15 cellular contexts compared by ENCODE assay signal in the genomic region with DNA sequence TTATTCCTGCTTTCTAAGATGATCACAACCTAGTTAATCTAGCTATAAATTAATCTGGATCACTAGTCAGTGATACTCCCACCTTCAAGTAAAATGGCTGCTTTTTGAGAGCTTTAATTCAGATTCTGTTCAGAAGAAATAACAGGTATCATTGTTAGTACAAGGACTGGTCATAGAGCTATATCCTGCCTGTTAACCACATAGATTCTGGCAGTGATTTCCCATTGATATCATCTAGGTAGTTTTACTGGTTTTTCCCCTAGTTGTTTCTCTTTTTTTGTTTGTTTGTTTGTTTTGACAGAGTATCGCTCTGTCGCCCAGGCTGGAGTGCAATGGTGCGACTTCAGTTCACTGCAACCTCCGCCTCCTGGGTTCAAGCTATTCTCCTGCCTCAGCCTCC.
"Had no signal": no experiment of that assay in that cellular context is flagged by ENCODE, and none has a peak within 500 bp of the region (broad histone marks: within the 10 kb centered on the region; RNA-seq: fewer than 3 reads in every experiment).

No MANE protein-coding gene starts in this region.

- ATAC-seq: naive thymus-derived CD8-positive, alpha-beta T cell; SK-N-SH treated with all-trans-retinoic acid at 6 μM for 48 hours had no signal

- H3K36me3 Mint-ChIP-seq: naive thymus-derived CD8-positive, alpha-beta T cell had no signal

- H3K27me3 Mint-ChIP-seq: naive thymus-derived CD8-positive, alpha-beta T cell had no signal

- H3K9me3 Mint-ChIP-seq: naive thymus-derived CD8-positive, alpha-beta T cell had no signal

- DNase-seq: activated naive CD4-positive, alpha-beta T cell; amniotic stem cell; dermis blood vessel endothelial cell; effector memory CD4-positive, alpha-beta T cell; esophagus squamous epithelium; mesendoderm; naive thymus-derived CD8-positive, alpha-beta T cell; stimulated activated CD4-positive, alpha-beta T cell treated with anti-CD3 and anti-CD28 coated beads, Interleukin-12 subunit alpha, Interleukin-12 subunit beta, amount 100 ng/mL, for 4 hours; stimulated activated CD4-positive, alpha-beta T cell treated with anti-CD3 and anti-CD28 coated beads, Interleukin-1b, Interleukin-23, amount 100 ng/mL, for 48 hours; stimulated activated CD8-positive, alpha-beta memory T cell treated with anti-CD3 and anti-CD28 coated beads, Interleukin-4, amount 100 ng/mL, for 48 hours; stimulated activated naive CD4-positive, alpha-beta T cell treated with Interleukin-2 at 50 U/mL for 16 hours; uterus; WERI-Rb-1 had no signal

- H3K4me3 Mint-ChIP-seq: activated T-helper 1 cell treated with anti-CD3 and anti-CD28 coated beads, Interleukin-12 subunit alpha, Interleukin-12 subunit beta, Interleukin-2, Interleukin-4 antibody, amounts not matched to agents 30 ng/mL and 10 ng/mL and 1 ng/mL, durations not matched to agents 14 hours and 24 hours and 36 hours; naive thymus-derived CD8-positive, alpha-beta T cell had no signal
